ENCODE assay signal across 9 cellular contexts in genomic region chrX:40082447-40083119, GRCh38. TPM values are rescaled to one million over a fixed set of nuclear protein-coding genes. Genes with fewer than 3 reads are reported as not detected.
DNase-seq lines count a peak whose midpoint lies in the region; ATAC-seq and TF ChIP-seq lines count a peak whose summit lies in the region.
"Had no signal": no experiment of that assay in that cellular context is flagged by ENCODE, and none has a peak within 500 bp of the region (broad histone marks: within the 10 kb centered on the region; RNA-seq: fewer than 3 reads in every experiment).

No MANE protein-coding gene starts in this region.

- H3K9me3 ChIP-seq in CD8-positive, alpha-beta T cell (ENCODE audit: low read length): no peaks in the 10 kb centered on the region
- no peaks in the 10 kb centered on the region for H3K9me3 ChIP-seq in heart left ventricle
- H3K9me3 ChIP-seq in parathyroid adenoma (ENCODE audit: control insufficient read depth, low read length): no peaks in the 10 kb centered on the region
- no peaks in the 10 kb centered on the region for H3K9me3 ChIP-seq in SJCRH30 (replicated peaks)
- H3K9me3 ChIP-seq: ascending aorta had no signal

- ATAC-seq in CD8-positive, alpha-beta T cell: peak; percentile 32
- ATAC-seq in heart left ventricle (peak in 3 of 4 donors; percentile 41 to 71 (median 66)), GM18868 (IDR thresholded peaks at IDR 0.05; ENCODE audit: unreplicated experiment) (no peak)

- H3K4me2 ChIP-seq in parathyroid adenoma (ENCODE audit: low read length): peak overlapping the region; percentile 26

- TF ChIP-seq CTCF in CD8-positive, alpha-beta T cell (IDR thresholded peaks at IDR 0.05): no peak
- TF ChIP-seq CTCF in heart left ventricle (IDR thresholded peaks at IDR 0.05) (no peak), parathyroid adenoma (IDR thresholded peaks at IDR 0.05) (no peak)

- H3K27me3 Mint-ChIP-seq in CD8-positive, alpha-beta T cell (ENCODE audit: low read depth): no peaks in the 10 kb centered on the region

- CTCF ChIA-PET in CD8-positive, alpha-beta T cell (lab: Charles Lee): interaction anchor here (0.7 to 1.6 kb wide), 3 partner anchors 11 to 184 kb away, joined by 3 to 6 read pairs (median 3); no protein-coding TSS in a partner anchor

- H3K9me3 Mint-ChIP-seq in CD8-positive, alpha-beta T cell: no peaks in the 10 kb centered on the region

- H3K36me3 Mint-ChIP-seq in CD8-positive, alpha-beta T cell: peaks cover 6% of the 10 kb centered on the region

- TF ChIP-seq POLR2A in heart left ventricle (IDR thresholded peaks at IDR 0.05): no peak

- H3K27ac ChIP-seq in CD8-positive, alpha-beta T cell (ENCODE audit: low read depth, low read length): no peak overlapping the region
- H3K27ac ChIP-seq in heart left ventricle (no peak overlapping the region), parathyroid adenoma (no peak overlapping the region), SJCRH30 (no peak overlapping the region)

- peak overlapping the region; percentile 71 for H3K27ac Mint-ChIP-seq in CD8-positive, alpha-beta T cell

- peaks cover 48% of the 10 kb centered on the region for H3K4me1 ChIP-seq in CD8-positive, alpha-beta T cell (ENCODE audit: insufficient read depth, low read length)
- H3K4me1 ChIP-seq in heart left ventricle: peaks cover 0 to 47% (median 22%) of the 10 kb centered on the region in 12 donors
- H3K4me1 ChIP-seq in parathyroid adenoma: peaks cover 4% of the 10 kb centered on the region
- peaks cover 10% of the 10 kb centered on the region for H3K4me1 ChIP-seq in SJCRH30

- H3K9ac ChIP-seq in parathyroid adenoma: no peak overlapping the region

- peak in 1 of 7 experiments; percentile 26 for DNase-seq in CD8-positive, alpha-beta T cell
- DNase-seq in MV-4-11 (lab: John Stamatoyannopoulos, UW) (peak; percentile 9), heart left ventricle (peak in 2 of 5 donors; percentile 40 to 58), OCI-M2 (lab: John Stamatoyannopoulos, UW; ENCODE audit: unreplicated experiment) (no peak), globus pallidus (ENCODE audit: low spot score) (no peak), SJCRH30 (no peak)

- H2AFZ ChIP-seq in parathyroid adenoma: no peak overlapping the region

- H3K79me2 ChIP-seq in parathyroid adenoma: peaks cover 18% of the 10 kb centered on the region

- H3K27me3 ChIP-seq in CD8-positive, alpha-beta T cell (ENCODE audit: insufficient read depth, low read length): no peaks in the 10 kb centered on the region
- H3K27me3 ChIP-seq in heart left ventricle (peaks cover 0 to 55% (median 0%) of the 10 kb centered on the region in 9 donors), parathyroid adenoma (ENCODE audit: control insufficient read depth, insufficient read depth, low read length) (no peaks in the 10 kb centered on the region), SJCRH30 (no peaks in the 10 kb centered on the region)
- H3K27me3 ChIP-seq: ascending aorta had no signal

- intact Hi-C loops in CD8-positive, alpha-beta T cell (cut with DNase I, micrococcal nuclease): no loop called here
- intact Hi-C loops in heart left ventricle (cut with DNase I): loop anchor here in 4 of 10 donors (5.0 to 10.0 kb wide), 5 partner anchors 65 to 358 kb away; no protein-coding TSS in a partner anchor

- H3K4me1 Mint-ChIP-seq in CD8-positive, alpha-beta T cell (ENCODE audit: low read depth): peaks cover 64% of the 10 kb centered on the region

- no peak overlapping the region for H3K4me3 ChIP-seq in CD8-positive, alpha-beta T cell (ENCODE audit: low read depth, low read length)
- H3K4me3 ChIP-seq in heart left ventricle (peak overlapping the region in 3 of 12 donors; percentile 42 to 50 (median 43)), parathyroid adenoma (ENCODE audit: low read depth, low read length) (no peak overlapping the region), SJCRH30 (no peak overlapping the region)

- WGBS in heart left ventricle, 4 donors: 44 to 56% (median 51%) methylated on average over 14 to 15 of the region's 15 CpGs

- peak overlapping the region; percentile 61 for H3K4me3 Mint-ChIP-seq in CD8-positive, alpha-beta T cell

- H3K36me3 ChIP-seq in CD8-positive, alpha-beta T cell (ENCODE audit: insufficient read depth, low read length): no peaks in the 10 kb centered on the region
- H3K36me3 ChIP-seq in heart left ventricle (peaks cover 0 to under 1% (median 0%) of the 10 kb centered on the region in 9 donors), parathyroid adenoma (ENCODE audit: control insufficient read depth, insufficient read depth, low read length) (no peaks in the 10 kb centered on the region), SJCRH30 (no peaks in the 10 kb centered on the region; the same call in 1 of the 2 replicates)
- H3K36me3 ChIP-seq: ascending aorta had no signal

- POLR2A ChIA-PET in CD8-positive, alpha-beta T cell (lab: Charles Lee): no interaction called here

RNA-seq across cellular contexts. Expression of gene BCOR, which starts 15.2 kb away (rescaled TPM):
- 10 to 100 TPM; 35.5 to 38.5 TPM for total RNA-seq in CD8-positive, alpha-beta T cell
- 10 to 100 TPM; 11.3 to 40.1 (median 19.5) TPM for total RNA-seq in heart left ventricle
- 10 to 100 TPM in 1 of 2 donors, 1 to 10 TPM in 1; 6.7 to 15.5 TPM for polyA plus RNA-seq in heart left ventricle
- 62.5 and 64.8 TPM in 2 replicates for total RNA-seq in SJCRH30 (2014; rRNA removed; shearing (Covaris generic))
